Comparison of ENCODE assay signal across 8 cellular contexts in genomic region chr12:67648306-67649164, GRCh38. TPM values are rescaled to one million over a fixed set of nuclear protein-coding genes. Genes with fewer than 3 reads are reported as not detected.
DNase-seq lines count a peak whose midpoint lies in the region; ATAC-seq, FAIRE-seq and TF ChIP-seq lines count a peak whose summit lies in the region.

DYRK2 (plus strand) TSS chr12:67648745; CDS start chr12:67649134, 389 bp downstream.

- H3K27me3 Mint-ChIP-seq in activated CD4-positive, alpha-beta T cell treated with anti-CD3 and anti-CD28 coated beads, Interleukin-2, amount 10 ng/mL, durations not matched to agents 24 days and 14 days, result peaks cover 6% of the 10 kb centered on the region
- peaks cover 16% of the 10 kb centered on the region for H3K27me3 Mint-ChIP-seq in dendritic cell treated with granulocyte-macrophage colony-stimulating factor and Interleukin-4, amounts not matched to agents 40 ng/mL and 50 ng/mL, for 4 days

- no peaks in the 10 kb centered on the region for H3K9me3 Mint-ChIP-seq in activated CD4-positive, alpha-beta T cell treated with anti-CD3 and anti-CD28 coated beads, Interleukin-2, amount 10 ng/mL, durations not matched to agents 24 days and 14 days
- H3K9me3 Mint-ChIP-seq in dendritic cell treated with granulocyte-macrophage colony-stimulating factor and Interleukin-4, amounts not matched to agents 40 ng/mL and 50 ng/mL, for 4 days, result no peaks in the 10 kb centered on the region

- CTCF ChIA-PET in HepG2 (lab: Yijun Ruan, JAX; ENCODE audit: low intra/inter-chr PET ratio, low total read pairs), result no interaction called here

- peaks cover 20% of the 10 kb centered on the region for H3K4me1 ChIP-seq in ACC112 (ENCODE audit: control insufficient read depth, insufficient read depth, low read length, unreplicated experiment)
- peaks cover 27% of the 10 kb centered on the region for H3K4me1 ChIP-seq in HepG2 (ENCODE audit: insufficient read depth, low read length)

- peaks cover 45% of the 10 kb centered on the region for H3K79me2 ChIP-seq in ACC112 (ENCODE audit: control insufficient read depth, insufficient read depth, low read length, unreplicated experiment)
- H3K79me2 ChIP-seq in HepG2 (ENCODE audit: insufficient read depth, low read length), result peaks cover 34% of the 10 kb centered on the region

- TF ChIP-seq POLR2A in HepG2 (IDR thresholded peaks at IDR 0.05; ENCODE audit: insufficient read depth in 1 of 2, low read depth in 2 of 2, low read length in 2 of 2), result peak; percentile 69 to 77

- H3K4me1 Mint-ChIP-seq in activated CD4-positive, alpha-beta T cell treated with anti-CD3 and anti-CD28 coated beads, Interleukin-2, amount 10 ng/mL, durations not matched to agents 24 days and 14 days, result peaks cover 33% of the 10 kb centered on the region
- peaks cover 39% of the 10 kb centered on the region for H3K4me1 Mint-ChIP-seq in dendritic cell treated with granulocyte-macrophage colony-stimulating factor and Interleukin-4, amounts not matched to agents 40 ng/mL and 50 ng/mL, for 4 days (ENCODE audit: low read depth)

- H3K4me2 ChIP-seq in HepG2 (ENCODE audit: low read depth, low read length), result peak within 1 kb of the TSS; percentile 99

- H4K20me1 ChIP-seq in HepG2 (ENCODE audit: insufficient read depth, low read length), result peaks cover 14% of the 10 kb centered on the region; the same call in 1 of the 2 replicates

- no peak for TF ChIP-seq EP300 in HepG2 (IDR thresholded peaks at IDR 0.05; ENCODE audit: low read depth in 2 of 2, low read length in 2 of 2)
- no peak for TF ChIP-seq EP300 in HepG2 (CRISPR knock-in tag; IDR thresholded peaks at IDR 0.05; ENCODE audit: borderline replicate concordance)

- H3K27ac Mint-ChIP-seq in activated CD4-positive, alpha-beta T cell treated with anti-CD3 and anti-CD28 coated beads, Interleukin-2, amount 10 ng/mL, durations not matched to agents 24 days and 14 days, result peak within 1 kb of the TSS; percentile 93
- H3K27ac Mint-ChIP-seq in dendritic cell treated with granulocyte-macrophage colony-stimulating factor and Interleukin-4, amounts not matched to agents 40 ng/mL and 50 ng/mL, for 4 days, result peak within 1 kb of the TSS; percentile 86

- in situ Hi-C loops in HepG2 (cut with HindIII; ENCODE audit: extremely low pct_ligation_motif_present, low pct_unique_long_range_greater_than_20kb), result no loop called here

- POLR2A ChIA-PET in HepG2 (lab: Yijun Ruan, JAX), result interaction anchor here (1.5 to 1.6 kb wide), 2 partner anchors 100 to 379 kb away, joined by 5 to 11 read pairs; partner anchors contain the start of gene CAND1

- H3K27ac ChIP-seq in ACC112 (ENCODE audit: low read depth, low read length) (peak within 1 kb of the TSS; percentile 56; the same call in 1 of the 2 replicates), HepG2 (ENCODE audit: extremely low read length, insufficient read depth, low read length) (peak within 1 kb of the TSS; percentile 80)

- H3K9me3 ChIP-seq in HepG2 (ENCODE audit: low read length), result no peaks in the 10 kb centered on the region

- H3K4me3 ChIP-seq in ACC112 (ENCODE audit: low read depth, low read length) (peak within 1 kb of the TSS; percentile 89), HepG2 (replicated peaks in 1 of 3; ENCODE audit: insufficient read depth in 1 of 3, low read depth in 2 of 3, low read length in 3 of 3) (peak within 1 kb of the TSS; percentile 79 to 84 (median 84))

- 0% methylated on average over 12 of the region's 109 CpGs for WGBS in HepG2 (ENCODE audit: low lambda C conversion rate)

- no TSS peak for BruUV-seq in HepG2 (replicated peaks; lab: Mats Ljungman, UMichigan)

- H3K36me3 Mint-ChIP-seq in activated CD4-positive, alpha-beta T cell treated with anti-CD3 and anti-CD28 coated beads, Interleukin-2, amount 10 ng/mL, durations not matched to agents 24 days and 14 days (ENCODE audit: low read depth), result peaks cover 21% of the 10 kb centered on the region
- peaks cover 26% of the 10 kb centered on the region for H3K36me3 Mint-ChIP-seq in dendritic cell treated with granulocyte-macrophage colony-stimulating factor and Interleukin-4, amounts not matched to agents 40 ng/mL and 50 ng/mL, for 4 days (ENCODE audit: low read depth)

- DNase-seq in NCI-H345 (lab: John Stamatoyannopoulos, UW) (peak; percentile 84), HepG2 (ENCODE audit: low spot score) (peak; percentile 29)
- DNase-seq in activated CD4-positive, alpha-beta T cell treated with anti-CD3 and anti-CD28 coated beads, Interleukin-2, amount 10 ng/mL, durations not matched to agents 24 days and 14 days, result peak; percentile 91
- peak; percentile 78 for DNase-seq in stimulated activated CD4-positive, alpha-beta T cell treated with anti-CD3 and anti-CD28 coated beads, Interleukin-4, amount 100 ng/mL, for 1 hour

- H3K36me3 ChIP-seq in ACC112 (ENCODE audit: insufficient read depth, low read length), result no peaks in the 10 kb centered on the region; the same call in 1 of the 2 replicates
- peaks cover 0 to 3% of the 10 kb centered on the region in 2 experiments; a peak in 1 of 5 replicates for H3K36me3 ChIP-seq in HepG2 (replicated peaks in 1 of 2; ENCODE audit: control insufficient read depth in 1 of 2, insufficient read depth in 2 of 2, low read length in 2 of 2)

- intact Hi-C loops in activated CD4-positive, alpha-beta T cell treated with anti-CD3 and anti-CD28 coated beads, Interleukin-2, amount 10 ng/mL, durations not matched to agents 24 days and 14 days (cut with micrococcal nuclease), result loop anchor here (1.0 to 5.0 kb wide), 3 partner anchors 56 to 380 kb away; no protein-coding TSS in a partner anchor
- intact Hi-C loops in dendritic cell treated with granulocyte-macrophage colony-stimulating factor and Interleukin-4, amounts not matched to agents 40 ng/mL and 50 ng/mL, for 4 days (cut with micrococcal nuclease), result loop anchor here (5.0 kb wide), 1 partner anchor 196 kb away; no protein-coding TSS in a partner anchor
- intact Hi-C loops in HepG2 (cut with micrococcal nuclease; ENCODE audit: unreplicated experiment), result no loop called here

- peak within 1 kb of the TSS; percentile 82 for H3K9ac ChIP-seq in HepG2 (ENCODE audit: insufficient read depth, low read depth, low read length)

- TF ChIP-seq CTCF in HepG2 (CRISPR knock-in tag; IDR thresholded peaks at IDR 0.05), result peak; percentile 18; the same call in 1 of the 2 replicates

- peak within 1 kb of the TSS; percentile 87 for H2AFZ ChIP-seq in ACC112 (ENCODE audit: low read length, unreplicated experiment)
- H2AFZ ChIP-seq in HepG2 (ENCODE audit: low read length), result peak within 1 kb of the TSS; percentile 33

- TF ChIP-seq RAD21 in HepG2 (CRISPR knock-in tag; IDR thresholded peaks at IDR 0.05), result peak; percentile 51; the same call in 1 of the 2 replicates

- H3K27me3 ChIP-seq in ACC112 (ENCODE audit: insufficient read depth, low read length), result no peaks in the 10 kb centered on the region
- H3K27me3 ChIP-seq in HepG2 (ENCODE audit: control insufficient read depth in 1 of 2, insufficient read depth in 2 of 2, low read length in 2 of 2), result 0 out of 5 replicates have a peak, but pooled peaks cover 0 to 3% of the 10 kb centered on the region in 2 experiments

- peak within 1 kb of the TSS; percentile 97 for H3K4me3 Mint-ChIP-seq in activated CD4-positive, alpha-beta T cell treated with anti-CD3 and anti-CD28 coated beads, Interleukin-2, amount 10 ng/mL, durations not matched to agents 24 days and 14 days
- H3K4me3 Mint-ChIP-seq in dendritic cell treated with granulocyte-macrophage colony-stimulating factor and Interleukin-4, amounts not matched to agents 40 ng/mL and 50 ng/mL, for 4 days, result peak within 1 kb of the TSS; percentile 91

- ATAC-seq in GM18517 (IDR thresholded peaks at IDR 0.05; ENCODE audit: unreplicated experiment) (peak; percentile 48), HG02981 (IDR thresholded peaks at IDR 0.05; ENCODE audit: unreplicated experiment) (peak; percentile 43), HepG2 (peak; percentile 59)

- no peak for FAIRE-seq in HepG2 (lab: Jason Lieb, UNC)

TF ChIP-seq in HepG2, 621 proteins besides CTCF, POLR2A, EP300 and RAD21 (continues in another document):
- TF ChIP-seq ZNF337 (CRISPR knock-in tag; IDR thresholded peaks at IDR 0.05; ENCODE audit: borderline replicate concordance, low read depth) (no peak), SP5 (CRISPR knock-in tag; IDR thresholded peaks at IDR 0.05; ENCODE audit: borderline replicate concordance, low read depth) (no peak), NR2C2 (CRISPR knock-in tag; IDR thresholded peaks at IDR 0.05; ENCODE audit: borderline replicate concordance) (no peak), PRMT3 (CRISPR knock-in tag; IDR thresholded peaks at IDR 0.05; ENCODE audit: borderline replicate concordance, low read depth) (no peak), MTF2 (CRISPR knock-in tag; IDR thresholded peaks at IDR 0.05; ENCODE audit: borderline replicate concordance) (no peak)

RNA-seq across cellular contexts. Expression of gene DYRK2, which starts in this region (rescaled TPM):
- 35.5 and 37.8 TPM in 2 replicates for total RNA-seq in activated CD4-positive, alpha-beta T cell treated with anti-CD3 and anti-CD28 coated beads, Interleukin-2, amount 10 ng/mL, durations not matched to agents 24 days and 14 days
- total RNA-seq in HepG2 (2016; rRNA removed; fragmentation: Illumina TruSeq; extraction: Trizol), result 10.1 and 11.5 TPM in 2 replicates
- total RNA-seq in HepG2 (2016; cell fraction: cytosol; rRNA removed; fragmentation: Illumina TruSeq; extraction: Trizol; ENCODE audit: low read depth), result 0.62 and 0.81 TPM in 2 replicates
- 9.8 and 11.5 TPM in 2 replicates for total RNA-seq in HepG2 (2016; cell fraction: insoluble cytoplasmic fraction; rRNA removed; fragmentation: Illumina TruSeq; extraction: Trizol)
- total RNA-seq in HepG2 (2016; cell fraction: membrane; rRNA removed; fragmentation: Illumina TruSeq; extraction: Trizol), result 4.4 and 5.2 TPM in 2 replicates
- 11.0 and 12.1 TPM in 2 replicates for total RNA-seq in HepG2 (2016; cell fraction: nucleus; rRNA removed; fragmentation: Illumina TruSeq; extraction: Trizol)
- 8.2 and 9.3 TPM in 2 replicates for polyA plus RNA-seq in HepG2 (2011; rRNA removed)
- polyA plus RNA-seq in HepG2 (2011; cell fraction: cytosol; rRNA removed), result 7.3 and 8.2 TPM in 2 replicates
- polyA plus RNA-seq in HepG2 (2011; cell fraction: nucleus; rRNA removed), result 8.6 and 9.9 TPM in 2 replicates
- polyA plus RNA-seq in HepG2 (2012), result 5.3 and 6.0 TPM in 2 replicates
- 0.89 and 1.4 TPM in 2 replicates for polyA plus RNA-seq in HepG2 (2016; cell fraction: cytosol; fragmentation: Illumina TruSeq; extraction: Trizol; ENCODE audit: low read depth)
- 6.8 and 9.2 TPM in 2 replicates for polyA plus RNA-seq in HepG2 (2016; cell fraction: insoluble cytoplasmic fraction; fragmentation: Illumina TruSeq; extraction: Trizol; ENCODE audit: low read depth)
- 2.1 and 2.6 TPM in 2 replicates for polyA plus RNA-seq in HepG2 (2016; cell fraction: membrane; fragmentation: Illumina TruSeq; extraction: Trizol; ENCODE audit: low read depth)
- 9.5 and 10.2 TPM in 2 replicates for polyA plus RNA-seq in HepG2 (2016; cell fraction: nucleus; fragmentation: Illumina TruSeq; extraction: Trizol; ENCODE audit: insufficient read depth, low read depth)
- 33.7 and 36.3 TPM in 2 replicates for polyA minus RNA-seq in HepG2 (2011; rRNA and poly(A)+ RNA removed; ENCODE audit: low replicate concordance)
- polyA minus RNA-seq in HepG2 (2011; cell fraction: cytosol; rRNA and poly(A)+ RNA removed), result 10.1 and 14.8 TPM in 2 replicates
- polyA minus RNA-seq in HepG2 (2011; cell fraction: nucleus; rRNA and poly(A)+ RNA removed), result 18.7 and 29.2 TPM in 2 replicates

Comparison
In these comparisons a context has a peak if more than half of its experiments do, and no peak if none do; other contexts are left out.
1. Peak in every context shown above with its lines: DNase-seq, ATAC-seq, H3K4me3 ChIP-seq and H3K27ac ChIP-seq.
2. DNase-seq: peak in every context shown above with its lines; median percentile 91 in activated CD4-positive, alpha-beta T cell treated with anti-CD3 and anti-CD28 coated beads, Interleukin-2, amount 10 ng/mL, durations not matched to agents 24 days and 14 days; 84 in NCI-H345; 78 in stimulated activated CD4-positive, alpha-beta T cell treated with anti-CD3 and anti-CD28 coated beads, Interleukin-4, amount 100 ng/mL, for 1 hour; 29 in HepG2.